ENCODE assay signal across 8 cellular contexts in genomic region chr1:228445867-228446584, GRCh38. TPM values are rescaled to one million over a fixed set of nuclear protein-coding genes. Genes with fewer than 3 reads are reported as not detected.
DNase-seq lines count a peak whose midpoint lies in the region; ATAC-seq and TF ChIP-seq lines count a peak whose summit lies in the region.

No MANE protein-coding gene starts in this region.

- ATAC-seq in GM23338: peak; percentile 73

- 0 out of 2 replicates have a peak, but pooled peaks cover 6% of the 10 kb centered on the region for H3K9me2 ChIP-seq in GM23338 (ENCODE audit: insufficient read depth)

- 6 to 8% methylated on average over 48 to 50 of the region's 50 CpGs for WGBS in esophagus, 2 donors
- 7% methylated on average over 50 of the region's 50 CpGs for WGBS in thymus

- CTCF ChIA-PET in activated CD4-positive, alpha-beta T cell treated with anti-CD3 and anti-CD28 coated beads, Interleukin-2, amount 10 ng/mL, durations not matched to agents 7 days and 5 days (lab: Charles Lee): interaction anchor here (0.8 to 1.1 kb wide), 3 partner anchors 11 to 21 kb away, joined by 3 read pairs; a partner anchor contains a TSS

- H3K27me3 ChIP-seq in GM23338 (ENCODE audit: insufficient read depth): peaks cover 88% of the 10 kb centered on the region
- H3K27me3 ChIP-seq in esophagus (ENCODE audit: control insufficient read depth in 1 of 2, insufficient read depth in 2 of 2, low read length in 2 of 2): peaks cover 0 to 9% of the 10 kb centered on the region in 2 donors
- H3K27me3 ChIP-seq in muscle layer of duodenum (ENCODE audit: low read depth, low read length): peaks cover 34% of the 10 kb centered on the region
- peaks cover 35% of the 10 kb centered on the region for H3K27me3 ChIP-seq in thymus (ENCODE audit: control insufficient read depth, insufficient read depth)
- H3K27me3 ChIP-seq in tibial artery: peaks cover 7 to 62% of the 10 kb centered on the region in 2 donors

- intact Hi-C loops in tibial artery (cut with DNase I; ENCODE audit: low total_unique reads): no loop called here

- no peaks in the 10 kb centered on the region for H3K36me3 Mint-ChIP-seq in GM23338 (ENCODE audit: low read depth)
- no peaks in the 10 kb centered on the region for H3K36me3 Mint-ChIP-seq in activated CD4-positive, alpha-beta T cell treated with anti-CD3 and anti-CD28 coated beads, Interleukin-2, amount 10 ng/mL, durations not matched to agents 7 days and 5 days (ENCODE audit: low read depth)

- POLR2A ChIA-PET in activated CD4-positive, alpha-beta T cell treated with anti-CD3 and anti-CD28 coated beads, Interleukin-2, amount 10 ng/mL, durations not matched to agents 7 days and 5 days (lab: Charles Lee): no interaction called here

- peak overlapping the region; percentile 77 for H3K4me3 Mint-ChIP-seq in GM23338
- peak overlapping the region; percentile 66 for H3K4me3 Mint-ChIP-seq in activated CD4-positive, alpha-beta T cell treated with anti-CD3 and anti-CD28 coated beads, Interleukin-2, amount 10 ng/mL, durations not matched to agents 7 days and 5 days

- peak overlapping the region; percentile 91 for H2AFZ ChIP-seq in GM23338

- H3K4me1 ChIP-seq in GM23338 (ENCODE audit: insufficient read depth): peaks cover 12% of the 10 kb centered on the region; the same call in 1 of the 2 replicates
- H3K4me1 ChIP-seq in esophagus (ENCODE audit: control insufficient read depth in 2 of 2, insufficient read depth in 2 of 2, low read length in 1 of 2): peaks cover 0 to 5% of the 10 kb centered on the region in 2 donors
- peaks cover 0 to 10% of the 10 kb centered on the region in 2 donors for H3K4me1 ChIP-seq in muscle layer of duodenum (ENCODE audit: control insufficient read depth in 1 of 2, insufficient read depth in 2 of 2, low read length in 2 of 2)
- H3K4me1 ChIP-seq in thymus (ENCODE audit: control insufficient read depth, insufficient read depth, low read length): no peaks in the 10 kb centered on the region
- H3K4me1 ChIP-seq in tibial artery: peaks cover 0 to 14% (median 10%) of the 10 kb centered on the region in 4 donors

- TF ChIP-seq CTCF in GM23338 (conservative IDR thresholded peaks at IDR 0.05; ENCODE audit: low read depth in 2 of 2) (no peak), tibial artery (IDR thresholded peaks at IDR 0.05) (no peak)

- no peak overlapping the region for H3K27ac Mint-ChIP-seq in GM23338
- peak overlapping the region; percentile 19 for H3K27ac Mint-ChIP-seq in activated CD4-positive, alpha-beta T cell treated with anti-CD3 and anti-CD28 coated beads, Interleukin-2, amount 10 ng/mL, durations not matched to agents 7 days and 5 days

- H3K4me2 ChIP-seq in GM23338: peak overlapping the region; percentile 92

- H3F3A ChIP-seq in GM23338 (replicated peaks; ENCODE audit: low read depth): no peaks in the 10 kb centered on the region; the same call in none of the 2 replicates

- peaks cover 2 to 4% of the 10 kb centered on the region in 2 donors for H3K9me3 ChIP-seq in esophagus (ENCODE audit: control insufficient read depth in 2 of 2, insufficient read depth in 1 of 2, low read depth in 1 of 2, low read length in 1 of 2)
- H3K9me3 ChIP-seq in muscle layer of duodenum (ENCODE audit: control insufficient read depth in 1 of 2, low read length in 2 of 2): no peaks in the 10 kb centered on the region
- H3K9me3 ChIP-seq in thymus (ENCODE audit: control insufficient read depth): no peaks in the 10 kb centered on the region
- no peaks in the 10 kb centered on the region for H3K9me3 ChIP-seq in tibial artery

- H3K36me3 ChIP-seq in GM23338 (ENCODE audit: insufficient read depth): no peaks in the 10 kb centered on the region
- H3K36me3 ChIP-seq in esophagus (ENCODE audit: control insufficient read depth in 2 of 2, insufficient read depth in 2 of 2, low read length in 1 of 2): no peaks in the 10 kb centered on the region
- H3K36me3 ChIP-seq in muscle layer of duodenum (ENCODE audit: control insufficient read depth in 1 of 2, insufficient read depth in 2 of 2, low read length in 2 of 2): no peaks in the 10 kb centered on the region
- no peaks in the 10 kb centered on the region for H3K36me3 ChIP-seq in thymus (ENCODE audit: control insufficient read depth, insufficient read depth)
- no peaks in the 10 kb centered on the region for H3K36me3 ChIP-seq in tibial artery

- H3K4me1 Mint-ChIP-seq in GM23338: peaks cover 15% of the 10 kb centered on the region; the same call in 2 of the 3 replicates
- H3K4me1 Mint-ChIP-seq in activated CD4-positive, alpha-beta T cell treated with anti-CD3 and anti-CD28 coated beads, Interleukin-2, amount 10 ng/mL, durations not matched to agents 7 days and 5 days: peaks cover 23% of the 10 kb centered on the region

- no peaks in the 10 kb centered on the region for H3K79me2 ChIP-seq in GM23338 (replicated peaks; ENCODE audit: insufficient read depth)

- H3K9me3 Mint-ChIP-seq in GM23338: no peaks in the 10 kb centered on the region
- no peaks in the 10 kb centered on the region for H3K9me3 Mint-ChIP-seq in activated CD4-positive, alpha-beta T cell treated with anti-CD3 and anti-CD28 coated beads, Interleukin-2, amount 10 ng/mL, durations not matched to agents 7 days and 5 days

- DNase-seq in DMS114 treated with DMSO at 0.1 percent for 48 hours (lab: John Stamatoyannopoulos, UW; ENCODE audit: unreplicated experiment) (peak; percentile 35), GM23338 (ENCODE audit: low spot score) (peak; percentile 80), NCI-H128 (lab: John Stamatoyannopoulos, UW; ENCODE audit: unreplicated experiment) (no peak), tibial artery (no peak)
- peak; percentile 49 for DNase-seq in activated CD4-positive, alpha-beta T cell treated with anti-CD3 and anti-CD28 coated beads, Interleukin-2, amount 10 ng/mL, durations not matched to agents 7 days and 5 days

- H3K27ac ChIP-seq in GM23338 (ENCODE audit: low read depth) (no peak overlapping the region), esophagus (ENCODE audit: low read depth in 2 of 2, low read length in 1 of 2) (no peak overlapping the region), muscle layer of duodenum (ENCODE audit: low read length) (no peak overlapping the region), thymus (ENCODE audit: low read depth) (no peak overlapping the region), tibial artery (no peak overlapping the region)

- 0 out of 2 replicates have a peak, but pooled peaks cover 3% of the 10 kb centered on the region for H4K20me1 ChIP-seq in GM23338 (replicated peaks; ENCODE audit: insufficient read depth)

- H3K27me3 Mint-ChIP-seq in GM23338 (ENCODE audit: insufficient read depth, low read depth, poor library complexity): peaks cover 55% of the 10 kb centered on the region
- peaks cover 64% of the 10 kb centered on the region for H3K27me3 Mint-ChIP-seq in activated CD4-positive, alpha-beta T cell treated with anti-CD3 and anti-CD28 coated beads, Interleukin-2, amount 10 ng/mL, durations not matched to agents 7 days and 5 days

- H3K4me3 ChIP-seq in GM23338 (peak overlapping the region; percentile 75), esophagus (ENCODE audit: low read depth in 1 of 2, low read length in 2 of 2) (peak overlapping the region; percentile 25 to 33), muscle layer of duodenum (ENCODE audit: low read depth in 1 of 2, low read length in 2 of 2) (peak overlapping the region; percentile 52 to 60), thymus (ENCODE audit: low read length) (peak overlapping the region; percentile 31), tibial artery (peak overlapping the region in 1 of 2 donors; percentile 24)

TF ChIP-seq in GM23338, 12 proteins besides CTCF, POLR2A, EP300 and RAD21:
- TF ChIP-seq POLR2AphosphoS5 (IDR thresholded peaks at IDR 0.05; ENCODE audit: low read depth): no peak
- TF ChIP-seq EZH2 (IDR thresholded peaks at IDR 0.05; ENCODE audit: low read depth, unreplicated experiment): peak; percentile 73

RNA-seq across cellular contexts. Expression of gene TRIM17, which starts 29.4 kb away (rescaled TPM):
- 1.1 and 1.4 TPM in 2 replicates for total RNA-seq in GM23338 (2014; rRNA removed; shearing (Covaris generic))
- polyA plus RNA-seq in GM23338 (2016; fragmentation: Nextera tagmentation; extraction: Ambion mirVana) (0.86 and 1.4 TPM in 2 replicates), esophagus (1 to 10 TPM; 1.1 to 1.8 TPM), thymus (0.50 TPM)
- under 1 TPM; 0.73 to 0.99 TPM for total RNA-seq in activated CD4-positive, alpha-beta T cell treated with anti-CD3 and anti-CD28 coated beads, Interleukin-2, amount 10 ng/mL, durations not matched to agents 7 days and 5 days

RNA-seq across cellular contexts. Expression of gene TRIM11, which starts 39.4 kb away (rescaled TPM):
- total RNA-seq in GM23338 (2014; rRNA removed; shearing (Covaris generic)): 37.2 and 41.2 TPM in 2 replicates
- polyA plus RNA-seq in GM23338 (2016; fragmentation: Nextera tagmentation; extraction: Ambion mirVana) (16.2 and 17.5 TPM in 2 replicates), esophagus (10 to 100 TPM; 13.7 to 15.7 TPM), thymus (21.8 TPM)
- total RNA-seq in activated CD4-positive, alpha-beta T cell treated with anti-CD3 and anti-CD28 coated beads, Interleukin-2, amount 10 ng/mL, durations not matched to agents 7 days and 5 days: 10 to 100 TPM; 54.4 to 62.4 TPM

RNA-seq across cellular contexts. Expression of gene RNF187, which starts 41.2 kb away (rescaled TPM):
- total RNA-seq in GM23338 (2014; rRNA removed; shearing (Covaris generic)): 55.3 and 59.3 TPM in 2 replicates
- polyA plus RNA-seq in GM23338 (2016; fragmentation: Nextera tagmentation; extraction: Ambion mirVana) (24.8 and 28.7 TPM in 2 replicates), esophagus (10 to 100 TPM; 38.0 to 47.6 TPM), thymus (30.0 TPM)
- 100 to 1,000 TPM; 110 to 132 TPM for total RNA-seq in activated CD4-positive, alpha-beta T cell treated with anti-CD3 and anti-CD28 coated beads, Interleukin-2, amount 10 ng/mL, durations not matched to agents 7 days and 5 days

Comparison
In these comparisons a context has a peak if more than half of its experiments do, and no peak if none do; other contexts are left out.
1. DNase-seq: peak in DMS114 treated with DMSO at 0.1 percent for 48 hours (single experiment), GM23338 (single experiment) and activated CD4-positive, alpha-beta T cell treated with anti-CD3 and anti-CD28 coated beads, Interleukin-2, amount 10 ng/mL, durations not matched to agents 7 days and 5 days (single experiment); none in NCI-H128 (single experiment) and tibial artery (0 of 2).